1 cellular context compared by ENCODE assay signal in genomic region chr5:14366763-14367162, GRCh38.
TF ChIP-seq lines count a peak whose summit lies in the region.

No MANE protein-coding gene starts in this region.

TF ChIP-seq in IMR-90, 13 proteins besides CTCF, POLR2A, EP300 and RAD21 (continued from another document):
- no peak for TF ChIP-seq USF2 (IDR thresholded peaks at IDR 0.05; ENCODE audit: low read depth, low read length)
- no peak for TF ChIP-seq MAFK (IDR thresholded peaks at IDR 0.05; ENCODE audit: low read depth, low read length)
- no peak for TF ChIP-seq CHD1 (IDR thresholded peaks at IDR 0.05; ENCODE audit: low read depth, low read length)
- no peak for TF ChIP-seq FOS (IDR thresholded peaks at IDR 0.05; ENCODE audit: low read depth, low read length)
- no peak for TF ChIP-seq NFE2L2 (IDR thresholded peaks at IDR 0.05; ENCODE audit: low read depth, low read length)
- TF ChIP-seq RFX5 (IDR thresholded peaks at IDR 0.05; ENCODE audit: low read depth, low read length): no peak
- TF ChIP-seq CEBPB (IDR thresholded peaks at IDR 0.05; ENCODE audit: low read depth, low read length): no peak
